In the genomic region with DNA sequence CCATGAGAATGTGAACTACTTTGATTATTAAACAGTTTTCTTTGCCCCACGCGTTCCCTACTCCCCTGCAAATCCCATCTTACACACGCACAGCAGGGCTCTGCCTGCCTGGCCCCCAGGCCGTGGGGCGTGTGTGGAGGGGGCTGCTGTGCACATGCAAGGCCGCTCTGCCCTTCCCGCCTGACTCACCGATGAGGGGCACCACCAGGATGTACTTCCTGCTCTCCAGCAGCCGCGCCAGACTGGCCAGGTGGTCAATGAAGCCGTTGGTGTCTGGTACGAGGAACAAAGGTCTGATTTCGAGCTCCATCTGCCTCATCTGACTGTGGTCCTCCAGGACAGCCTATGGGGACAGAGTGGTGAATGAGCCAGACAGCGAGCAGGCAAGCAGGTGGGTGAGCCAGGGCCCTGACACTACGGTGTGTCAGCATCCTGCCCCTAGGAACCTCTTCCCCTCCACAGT, we compare ENCODE assay signal across 9 cellular contexts. TPM values are rescaled to one million over a fixed set of nuclear protein-coding genes. Genes with fewer than 3 reads are reported as not detected.
DNase-seq lines count a peak whose midpoint lies in the region; ATAC-seq and TF ChIP-seq lines count a peak whose summit lies in the region.
"Had no signal": no experiment of that assay in that cellular context is flagged by ENCODE, and none has a peak within 500 bp of the region (broad histone marks: within the 10 kb centered on the region; RNA-seq: fewer than 3 reads in every experiment).

No MANE protein-coding gene starts in this region.

- CTCF ChIA-PET in CD4-positive, alpha-beta T cell (lab: Charles Lee) = interaction anchor here (1.8 kb wide), 1 partner anchor 11 kb away, joined by 9 read pairs; no protein-coding TSS in a partner anchor

- H3K9me3 Mint-ChIP-seq in CD4-positive, alpha-beta T cell = no peaks in the 10 kb centered on the region

- intact Hi-C loops in dorsolateral prefrontal cortex (cut with DNase I) = no loop called here
- intact Hi-C loops in psoas muscle (cut with DNase I) = no loop called here
- intact Hi-C loops in CD4-positive, alpha-beta T cell (cut with DNase I, micrococcal nuclease) = no loop called here

- no peak for TF ChIP-seq CTCF in dorsolateral prefrontal cortex (IDR thresholded peaks at IDR 0.05 in 54 of 56, conservative IDR thresholded peaks at IDR 0.05 in 2 of 56; ENCODE audit: low read depth in 1 of 56, partially characterized antibody in 56 of 56)
- TF ChIP-seq CTCF in psoas muscle (IDR thresholded peaks at IDR 0.05) = no peak
- no peak for TF ChIP-seq CTCF in CD4-positive, alpha-beta T cell (IDR thresholded peaks at IDR 0.05)

- H3K4me1 ChIP-seq in psoas muscle = no peaks in the 10 kb centered on the region

- WGBS in psoas muscle, 3 donors = 70 to 75% (median 70%) methylated on average over 15 of the region's 15 CpGs

- H3K27me3 Mint-ChIP-seq in CD4-positive, alpha-beta T cell = peaks cover 14% of the 10 kb centered on the region

- no peak overlapping the region for H3K27ac Mint-ChIP-seq in CD4-positive, alpha-beta T cell

- H3K4me3 ChIP-seq in dorsolateral prefrontal cortex = no peak overlapping the region
- H3K4me3 ChIP-seq in psoas muscle = no peak overlapping the region

- H3K36me3 Mint-ChIP-seq in CD4-positive, alpha-beta T cell (ENCODE audit: low read depth) = peaks cover 86% of the 10 kb centered on the region

- peak; percentile 95 for DNase-seq in ELR (ENCODE audit: low read depth)
- DNase-seq in dorsolateral prefrontal cortex = peak in 1 of 10 donors; percentile 70
- DNase-seq in psoas muscle = peak in 1 of 2 donors; percentile 33
- no peak for DNase-seq in CD4-positive, alpha-beta T cell
- DNase-seq in NCI-H2196 (lab: John Stamatoyannopoulos, UW; ENCODE audit: unreplicated experiment) = no peak
- DNase-seq: foreskin melanocyte had no signal

- POLR2A ChIA-PET in CD4-positive, alpha-beta T cell (lab: Charles Lee) = no interaction called here

- H3K4me1 Mint-ChIP-seq in CD4-positive, alpha-beta T cell (ENCODE audit: low read depth) = peaks cover 4% of the 10 kb centered on the region

- no peak overlapping the region for H3K4me3 Mint-ChIP-seq in CD4-positive, alpha-beta T cell

- H3K27me3 ChIP-seq in dorsolateral prefrontal cortex = no peaks in the 10 kb centered on the region
- no peaks in the 10 kb centered on the region for H3K27me3 ChIP-seq in psoas muscle (ENCODE audit: insufficient read depth in 3 of 3, low read length in 2 of 3)
- no peaks in the 10 kb centered on the region for H3K27me3 ChIP-seq in CD4-positive, alpha-beta T cell (ENCODE audit: control insufficient read depth, insufficient read depth, low read length)

- H3K36me3 ChIP-seq in psoas muscle (ENCODE audit: insufficient read depth in 1 of 2, low read depth in 1 of 2) = peaks cover 0 to 45% of the 10 kb centered on the region in 2 donors

- H3K27ac ChIP-seq in dorsolateral prefrontal cortex = peak overlapping the region in 44 of 59 donors; percentile 9 to 83 (median 62)
- peak overlapping the region; percentile 75 for H3K27ac ChIP-seq in psoas muscle
- H3K27ac ChIP-seq in CD4-positive, alpha-beta T cell (ENCODE audit: low read depth, low read length) = no peak overlapping the region

- no peaks in the 10 kb centered on the region for H3K9me3 ChIP-seq in psoas muscle
- H3K9me3 ChIP-seq in CD4-positive, alpha-beta T cell (ENCODE audit: control insufficient read depth, low read length) = no peaks in the 10 kb centered on the region

- ATAC-seq in psoas muscle (no peak), GM21447 (IDR thresholded peaks at IDR 0.05; ENCODE audit: unreplicated experiment) (no peak), esophagus mucosa (no peak)
- no peak for ATAC-seq in CD4-positive, alpha-beta T cell (ENCODE audit: poor library complexity)

TF ChIP-seq in PFSK-1, 5 proteins besides CTCF, POLR2A, EP300 and RAD21:
- TF ChIP-seq FOXP2 (optimal IDR thresholded peaks at IDR 0.05; ENCODE audit: borderline replicate concordance, extremely low read depth, extremely low read length, insufficient read depth) (peak; percentile 85), SIN3A (IDR thresholded peaks at IDR 0.05; ENCODE audit: borderline replicate concordance, insufficient read depth, low read length) (no peak; the same call in 1 of the 2 replicates), TAF1 (IDR thresholded peaks at IDR 0.05; ENCODE audit: borderline replicate concordance, insufficient read depth, low read length) (no peak), POLR2AphosphoS5 (IDR thresholded peaks at IDR 0.05; ENCODE audit: low read depth, low read length) (no peak)
- TF ChIP-seq, protein P1, sequence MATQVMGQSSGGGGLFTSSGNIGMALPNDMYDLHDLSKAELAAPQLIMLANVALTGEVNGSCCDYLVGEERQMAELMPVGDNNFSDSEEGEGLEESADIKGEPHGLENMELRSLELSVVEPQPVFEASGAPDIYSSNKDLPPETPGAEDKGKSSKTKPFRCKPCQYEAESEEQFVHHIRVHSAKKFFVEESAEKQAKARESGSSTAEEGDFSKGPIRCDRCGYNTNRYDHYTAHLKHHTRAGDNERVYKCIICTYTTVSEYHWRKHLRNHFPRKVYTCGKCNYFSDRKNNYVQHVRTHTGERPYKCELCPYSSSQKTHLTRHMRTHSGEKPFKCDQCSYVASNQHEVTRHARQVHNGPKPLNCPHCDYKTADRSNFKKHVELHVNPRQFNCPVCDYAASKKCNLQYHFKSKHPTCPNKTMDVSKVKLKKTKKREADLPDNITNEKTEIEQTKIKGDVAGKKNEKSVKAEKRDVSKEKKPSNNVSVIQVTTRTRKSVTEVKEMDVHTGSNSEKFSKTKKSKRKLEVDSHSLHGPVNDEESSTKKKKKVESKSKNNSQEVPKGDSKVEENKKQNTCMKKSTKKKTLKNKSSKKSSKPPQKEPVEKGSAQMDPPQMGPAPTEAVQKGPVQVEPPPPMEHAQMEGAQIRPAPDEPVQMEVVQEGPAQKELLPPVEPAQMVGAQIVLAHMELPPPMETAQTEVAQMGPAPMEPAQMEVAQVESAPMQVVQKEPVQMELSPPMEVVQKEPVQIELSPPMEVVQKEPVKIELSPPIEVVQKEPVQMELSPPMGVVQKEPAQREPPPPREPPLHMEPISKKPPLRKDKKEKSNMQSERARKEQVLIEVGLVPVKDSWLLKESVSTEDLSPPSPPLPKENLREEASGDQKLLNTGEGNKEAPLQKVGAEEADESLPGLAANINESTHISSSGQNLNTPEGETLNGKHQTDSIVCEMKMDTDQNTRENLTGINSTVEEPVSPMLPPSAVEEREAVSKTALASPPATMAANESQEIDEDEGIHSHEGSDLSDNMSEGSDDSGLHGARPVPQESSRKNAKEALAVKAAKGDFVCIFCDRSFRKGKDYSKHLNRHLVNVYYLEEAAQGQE (IDR thresholded peaks at IDR 0.05; ENCODE audit: insufficient read depth in 1 of 2, low read depth in 2 of 2, low read length in 2 of 2) = 0 out of 4 replicates have a peak, but pooled peaks of 1 of the 2 experiments have one; percentile 7

RNA-seq across cellular contexts. Expression of a gene that starts 13.7 kb away (rescaled TPM):
- 49.7 TPM for polyA plus RNA-seq in PFSK-1 (2012; ENCODE audit: insufficient read length, low read depth)
- total RNA-seq in dorsolateral prefrontal cortex (10 to 100 TPM in 18 of 120 experiments, 1 to 10 TPM in 102; 1.6 to 17.4 (median 6.5) TPM), psoas muscle (10 to 100 TPM in 1 of 4 donors, 1 to 10 TPM in 3; 4.3 to 12.6 (median 9.4) TPM), esophagus mucosa (2.3 TPM)
- polyA plus RNA-seq in psoas muscle = 1 to 10 TPM; 2.0 to 3.5 (median 2.1) TPM
- 1 to 10 TPM; 2.4 to 3.0 TPM for total RNA-seq in CD4-positive, alpha-beta T cell

RNA-seq across cellular contexts. Expression of a gene that starts 26.8 kb away (rescaled TPM):
- polyA plus RNA-seq in PFSK-1 (2012; ENCODE audit: insufficient read length, low read depth) = 53.8 TPM
- total RNA-seq in dorsolateral prefrontal cortex (10 to 100 TPM in 108 of 120 experiments, 1 to 10 TPM in 12; 6.6 to 29.4 (median 16.4) TPM), psoas muscle (10 to 100 TPM; 10.1 to 23.0 (median 15.2) TPM), esophagus mucosa (32.3 TPM)
- 10 to 100 TPM; 29.2 to 66.1 (median 33.4) TPM for polyA plus RNA-seq in psoas muscle
- 10 to 100 TPM; 34.4 to 35.1 TPM for total RNA-seq in CD4-positive, alpha-beta T cell

RNA-seq across cellular contexts. Expression of a gene that starts 38.7 kb away (rescaled TPM):
- polyA plus RNA-seq in PFSK-1 (2012; ENCODE audit: insufficient read length, low read depth) = 92.9 TPM
- 100 to 1,000 TPM in 30 of 120 experiments, 10 to 100 TPM in 90; 57.6 to 158 (median 87.2) TPM for total RNA-seq in dorsolateral prefrontal cortex
- 10 to 100 TPM; 36.9 to 73.4 (median 45.5) TPM for total RNA-seq in psoas muscle
- 10 to 100 TPM; 13.5 to 51.9 (median 39.2) TPM for polyA plus RNA-seq in psoas muscle
- 100 to 1,000 TPM in 1 of 2 experiments, 10 to 100 TPM in 1; 96.4 to 101 TPM for total RNA-seq in CD4-positive, alpha-beta T cell
- total RNA-seq in esophagus mucosa = 29.1 TPM

RNA-seq across cellular contexts. Expression of a gene that starts 43.5 kb away (rescaled TPM):
- 0.28 TPM for polyA plus RNA-seq in PFSK-1 (2012; ENCODE audit: insufficient read length, low read depth)
- total RNA-seq in dorsolateral prefrontal cortex = 10 to 100 TPM in 119 of 120 experiments, 1 to 10 TPM in 1; 4.8 to 43.6 (median 22.0) TPM
- 1 to 10 TPM in 2 of 4 donors, under 1 TPM in 2; 0.65 to 1.7 (median 1.2) TPM for total RNA-seq in psoas muscle
- 1 to 10 TPM in 1 of 3 donors, under 1 TPM in 2; 0.44 to 1.8 (median 0.70) TPM for polyA plus RNA-seq in psoas muscle
- total RNA-seq in CD4-positive, alpha-beta T cell = under 1 TPM; 0.06 to 0.11 TPM
- total RNA-seq in esophagus mucosa = 1.2 TPM
